ENCODE assay signal across 22 cellular contexts in genomic region chr3:13207975-13208705, GRCh38.
"Had no signal": no experiment of that assay in that cellular context is flagged by ENCODE, and none has a peak within 500 bp of the region (broad histone marks: within the 10 kb centered on the region; RNA-seq: fewer than 3 reads in every experiment).

No MANE protein-coding gene starts in this region.

- H3K4me3 ChIP-seq: MG63, SJSA1, SK-N-MC had no signal

- ATAC-seq: HepG2 had no signal

- H3K9me3 ChIP-seq: MG63, SJSA1 had no signal

- H3K36me3 ChIP-seq: MG63, SJSA1 had no signal

- H3K4me1 ChIP-seq: SJSA1 had no signal

- DNase-seq: IMR-90, Karpas-422, KG1, MG63, NCI-H1092 treated with DMSO at 0.1 percent for 48 hours, NCI-H1436, NCI-H187, NCI-H2029, NCI-H2081 treated with DMSO at 0.1 percent for 48 hours, NCI-H2171, NCI-H226, NCI-H446, NCI-H510A, NCI-H524 treated with DMSO at 0.1 percent for 48 hours, NCI-H69, NCI-H774, Right ventricle myocardium superior, RPMI8226, SIG-M5 had no signal

- H3K27me3 ChIP-seq: SJSA1 had no signal

- H3K27ac ChIP-seq: SJSA1, SK-N-MC had no signal
